In the genomic region with DNA sequence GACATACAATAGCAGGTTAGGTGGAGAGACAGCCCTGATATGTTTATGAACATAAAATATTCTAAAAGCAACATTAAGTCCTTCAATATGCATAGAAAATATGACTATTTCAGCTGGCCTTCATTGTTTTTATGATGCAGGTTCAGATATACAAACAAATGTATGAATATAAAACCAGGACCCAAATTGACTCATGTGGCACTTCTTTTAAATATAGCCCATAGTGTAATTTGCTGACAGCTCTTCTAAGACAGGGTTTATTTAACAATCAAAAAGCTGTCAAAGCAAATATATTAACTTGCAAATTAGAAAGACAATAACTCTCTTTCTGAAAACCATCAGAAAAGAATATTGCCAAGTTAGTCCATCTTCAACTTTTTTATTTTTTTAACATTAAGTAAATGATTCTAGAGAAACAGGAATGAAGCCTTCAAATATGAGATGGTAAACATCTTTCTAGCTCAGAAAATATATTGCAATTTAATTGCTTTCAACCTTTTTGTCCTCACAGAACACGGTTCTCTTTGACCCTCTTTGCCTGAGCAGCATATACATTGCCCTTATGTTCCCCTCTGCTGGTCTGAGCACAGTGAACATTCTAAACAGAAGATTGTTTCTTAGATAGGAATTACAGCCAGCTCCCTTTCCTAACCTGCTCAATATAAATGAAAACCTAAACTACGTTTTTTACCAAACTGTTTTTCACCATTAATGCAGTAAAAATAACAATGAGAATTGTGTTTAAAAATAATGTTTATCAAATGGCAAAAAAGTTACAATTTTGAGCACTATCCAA, we compare ENCODE assay signal across 17 cellular contexts.
"Had no signal": no experiment of that assay in that cellular context is flagged by ENCODE, and none has a peak within 500 bp of the region (broad histone marks: within the 10 kb centered on the region; RNA-seq: fewer than 3 reads in every experiment).

No MANE protein-coding gene starts in this region.

- H3K4me1 ChIP-seq: prostate gland, suprapubic skin, transverse colon, uterus had no signal

- H3K27ac ChIP-seq: heart right ventricle, prostate gland, right atrium auricular region, suprapubic skin, transverse colon, uterus had no signal

- ATAC-seq: activated CD4-positive, alpha-beta T cell treated with anti-CD3 and anti-CD28 coated beads for 36 hours; gastrocnemius medialis; heart right ventricle; left ventricle myocardium superior; stimulated activated naive CD8-positive, alpha-beta T cell treated with anti-CD3 and anti-CD28 coated beads, Interleukin-15, amount 100 ng/mL, for 72 hours had no signal

- H3K4me3 ChIP-seq: gastrocnemius medialis, heart right ventricle, prostate gland, right atrium auricular region, suprapubic skin, transverse colon, uterus had no signal

- H3K9me3 ChIP-seq: gastrocnemius medialis, heart right ventricle, prostate gland, right atrium auricular region, suprapubic skin, transverse colon, uterus had no signal

- H3K4me3 Mint-ChIP-seq: activated CD4-positive, alpha-beta memory T cell treated with anti-CD3 and anti-CD28 coated beads for 36 hours; activated CD4-positive, alpha-beta T cell treated with anti-CD3 and anti-CD28 coated beads for 36 hours; activated naive CD8-positive, alpha-beta T cell; activated T-helper 1 cell treated with anti-CD3 and anti-CD28 coated beads, Interleukin-12 subunit alpha, Interleukin-12 subunit beta, Interleukin-2, Interleukin-4 antibody, amounts not matched to agents 30 ng/mL and 10 ng/mL and 1 ng/mL, durations not matched to agents 14 hours and 24 hours and 36 hours; memory B cell; stimulated activated naive CD8-positive, alpha-beta T cell treated with anti-CD3 and anti-CD28 coated beads, Interleukin-15, amount 100 ng/mL, for 72 hours had no signal

- H3K36me3 Mint-ChIP-seq: activated CD4-positive, alpha-beta memory T cell treated with anti-CD3 and anti-CD28 coated beads for 36 hours; activated naive CD8-positive, alpha-beta T cell; memory B cell had no signal

- H3K27me3 ChIP-seq: gastrocnemius medialis, heart right ventricle, right atrium auricular region, suprapubic skin, transverse colon, uterus had no signal

- H3K27me3 Mint-ChIP-seq: activated CD4-positive, alpha-beta memory T cell treated with anti-CD3 and anti-CD28 coated beads for 36 hours; activated CD4-positive, alpha-beta T cell treated with anti-CD3 and anti-CD28 coated beads for 36 hours; activated naive CD8-positive, alpha-beta T cell; memory B cell; stimulated activated naive CD8-positive, alpha-beta T cell treated with anti-CD3 and anti-CD28 coated beads, Interleukin-15, amount 100 ng/mL, for 72 hours had no signal

- DNase-seq: activated CD4-positive, alpha-beta memory T cell treated with anti-CD3 and anti-CD28 coated beads for 36 hours; activated CD4-positive, alpha-beta T cell treated with anti-CD3 and anti-CD28 coated beads for 36 hours; activated T-cell treated with anti-CD3 and anti-CD28 coated beads for 4 hours; effector CD4-positive, alpha-beta T cell; gastrocnemius medialis; heart right ventricle; kidney glomerular epithelial cell; left ventricle myocardium superior; stimulated activated naive CD8-positive, alpha-beta T cell treated with anti-CD3 and anti-CD28 coated beads, Interleukin-15, amount 100 ng/mL, for 72 hours; transverse colon; uterus had no signal

- H3K9me3 Mint-ChIP-seq: activated T-helper 1 cell treated with anti-CD3 and anti-CD28 coated beads, Interleukin-12 subunit alpha, Interleukin-12 subunit beta, Interleukin-2, Interleukin-4 antibody, amounts not matched to agents 30 ng/mL and 10 ng/mL and 1 ng/mL, durations not matched to agents 14 hours and 24 hours and 36 hours; memory B cell; stimulated activated naive CD8-positive, alpha-beta T cell treated with anti-CD3 and anti-CD28 coated beads, Interleukin-15, amount 100 ng/mL, for 72 hours had no signal

- H3K36me3 ChIP-seq: gastrocnemius medialis, heart right ventricle, prostate gland, right atrium auricular region, suprapubic skin, transverse colon, uterus had no signal

- H3K4me1 Mint-ChIP-seq: activated CD4-positive, alpha-beta T cell treated with anti-CD3 and anti-CD28 coated beads for 36 hours; memory B cell; stimulated activated naive CD8-positive, alpha-beta T cell treated with anti-CD3 and anti-CD28 coated beads, Interleukin-15, amount 100 ng/mL, for 72 hours had no signal

- H3K27ac Mint-ChIP-seq: activated CD4-positive, alpha-beta memory T cell treated with anti-CD3 and anti-CD28 coated beads for 36 hours; activated CD4-positive, alpha-beta T cell treated with anti-CD3 and anti-CD28 coated beads for 36 hours; activated naive CD8-positive, alpha-beta T cell; activated T-helper 1 cell treated with anti-CD3 and anti-CD28 coated beads, Interleukin-12 subunit alpha, Interleukin-12 subunit beta, Interleukin-2, Interleukin-4 antibody, amounts not matched to agents 30 ng/mL and 10 ng/mL and 1 ng/mL, durations not matched to agents 14 hours and 24 hours and 36 hours; memory B cell; stimulated activated naive CD8-positive, alpha-beta T cell treated with anti-CD3 and anti-CD28 coated beads, Interleukin-15, amount 100 ng/mL, for 72 hours had no signal
